In genomic region chr1:61460230-61460629, GRCh38 we compare ENCODE assay signal across 7 cellular contexts.
"Had no signal": no experiment of that assay in that cellular context is flagged by ENCODE, and none has a peak within 500 bp of the region (broad histone marks: within the 10 kb centered on the region; RNA-seq: fewer than 3 reads in every experiment).

No MANE protein-coding gene starts in this region.

- DNase-seq: GOT3, H7, KBM-7 had no signal

- ATAC-seq: HCT116, HepG2 had no signal

- H3K36me3 Mint-ChIP-seq: IgD-negative memory B cell had no signal

- H3K36me3 ChIP-seq: HAP-1 had no signal

- H3K9me3 Mint-ChIP-seq: IgD-negative memory B cell had no signal

- H3K4me3 Mint-ChIP-seq: IgD-negative memory B cell had no signal

- H3K4me1 Mint-ChIP-seq: IgD-negative memory B cell had no signal

- H3K9me3 ChIP-seq: HAP-1 had no signal

- H3K4me3 ChIP-seq: HAP-1 had no signal

- H3K4me1 ChIP-seq: HAP-1 had no signal
